Comparison of ENCODE assay signal across 17 cellular contexts in genomic region chr1:157540852-157541251, GRCh38. TPM values are rescaled to one million over a fixed set of nuclear protein-coding genes. Genes with fewer than 3 reads are reported as not detected.
"Had no signal": no experiment of that assay in that cellular context is flagged by ENCODE, and none has a peak within 500 bp of the region (broad histone marks: within the 10 kb centered on the region; RNA-seq: fewer than 3 reads in every experiment).

No MANE protein-coding gene starts in this region.

- H3K9me3 Mint-ChIP-seq: activated naive CD4-positive, alpha-beta T cell treated with anti-CD3 and anti-CD28 coated beads, Interleukin-2, amount 10 ng/mL, durations not matched to agents 7 days and 5 days; dendritic cell treated with granulocyte-macrophage colony-stimulating factor and Interleukin-4, amounts not matched to agents 40 ng/mL and 50 ng/mL, for 4 days; immature natural killer cell; natural killer cell had no signal

- H3K4me1 Mint-ChIP-seq: activated naive CD4-positive, alpha-beta T cell treated with anti-CD3 and anti-CD28 coated beads, Interleukin-2, amount 10 ng/mL, durations not matched to agents 7 days and 5 days; immature natural killer cell; natural killer cell had no signal

- DNase-seq: activated CD4-positive, alpha-beta T cell treated with anti-CD3 and anti-CD28 coated beads for 48 hours; activated CD8-positive, alpha-beta memory T cell treated with anti-CD3 and anti-CD28 coated beads, Interleukin-2, amount 50 U/mL, for 48 hours; activated CD8-positive, alpha-beta T cell treated with anti-CD3 and anti-CD28 coated beads, Interleukin-2, amount 10 ng/mL, durations not matched to agents 7 days and 5 days; activated naive CD4-positive, alpha-beta T cell treated with anti-CD3 and anti-CD28 coated beads, Interleukin-2, amount 10 ng/mL, durations not matched to agents 7 days and 5 days; erythroblast; immature natural killer cell; left colon; mucosa of descending colon; natural killer cell; posterior cingulate gyrus; stimulated activated CD4-positive, alpha-beta T cell treated with anti-CD3 and anti-CD28 coated beads, Interleukin-4, amount 100 ng/mL, for 4 hours; tibial artery; uterus had no signal

- H3K36me3 Mint-ChIP-seq: activated naive CD4-positive, alpha-beta T cell treated with anti-CD3 and anti-CD28 coated beads, Interleukin-2, amount 10 ng/mL, durations not matched to agents 7 days and 5 days; immature natural killer cell; natural killer cell had no signal

- H3K27ac Mint-ChIP-seq: activated CD8-positive, alpha-beta T cell treated with anti-CD3 and anti-CD28 coated beads, Interleukin-2, amount 10 ng/mL, durations not matched to agents 7 days and 5 days; activated naive CD4-positive, alpha-beta T cell treated with anti-CD3 and anti-CD28 coated beads, Interleukin-2, amount 10 ng/mL, durations not matched to agents 7 days and 5 days; dendritic cell treated with granulocyte-macrophage colony-stimulating factor and Interleukin-4, amounts not matched to agents 40 ng/mL and 50 ng/mL, for 4 days; immature natural killer cell; natural killer cell had no signal

- H3K36me3 ChIP-seq: right atrium auricular region, tibial artery, uterus had no signal

- H3K27me3 ChIP-seq: right atrium auricular region, tibial artery, uterus had no signal

- H3K4me3 Mint-ChIP-seq: activated CD8-positive, alpha-beta T cell treated with anti-CD3 and anti-CD28 coated beads, Interleukin-2, amount 10 ng/mL, durations not matched to agents 7 days and 5 days; activated naive CD4-positive, alpha-beta T cell treated with anti-CD3 and anti-CD28 coated beads, Interleukin-2, amount 10 ng/mL, durations not matched to agents 7 days and 5 days; dendritic cell treated with granulocyte-macrophage colony-stimulating factor and Interleukin-4, amounts not matched to agents 40 ng/mL and 50 ng/mL, for 4 days; immature natural killer cell; natural killer cell had no signal

- H3K4me3 ChIP-seq: lung, mucosa of descending colon, right atrium auricular region, skin epidermis, tibial artery, uterus had no signal

RNA-seq across cellular contexts. Expression of gene FCRL4, which starts 57.0 kb away (rescaled TPM):
- total RNA-seq: activated CD8-positive, alpha-beta T cell treated with anti-CD3 and anti-CD28 coated beads, Interleukin-2, amount 10 ng/mL, durations not matched to agents 7 days and 5 days; natural killer cell; right atrium auricular region; uterus had no signal
